In the genomic region with DNA sequence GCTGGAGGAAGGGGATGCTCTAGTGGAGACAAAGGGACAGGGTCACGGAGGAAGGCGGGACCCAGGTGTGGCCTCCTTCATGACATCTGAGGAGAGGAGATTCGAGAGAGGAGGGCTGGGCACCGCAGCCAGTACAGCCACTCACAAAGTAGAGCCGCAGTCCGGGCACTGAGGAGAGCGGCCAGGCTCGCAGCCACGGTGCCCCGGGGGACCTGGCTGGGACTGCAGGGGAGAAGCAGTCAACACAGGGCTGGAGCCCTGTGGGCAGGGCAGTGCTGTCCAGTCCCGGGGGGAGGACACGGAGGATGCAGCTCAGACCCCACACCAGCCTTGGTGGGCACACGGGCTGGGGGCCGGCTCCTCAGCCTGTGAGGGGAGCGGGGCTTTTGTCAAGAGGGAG, we compare ENCODE assay signal across 20 cellular contexts.
"Had no signal": no experiment of that assay in that cellular context is flagged by ENCODE, and none has a peak within 500 bp of the region (broad histone marks: within the 10 kb centered on the region; RNA-seq: fewer than 3 reads in every experiment).

No MANE protein-coding gene starts in this region.

- H3K9me3 Mint-ChIP-seq: dendritic cell treated with granulocyte-macrophage colony-stimulating factor and Interleukin-4, amounts not matched to agents 40 ng/mL and 50 ng/mL, for 4 days; effector memory CD8-positive, alpha-beta T cell; naive B cell; nephron progenitor cell had no signal

- H3K9me3 ChIP-seq: esophagus squamous epithelium, ovary, right atrium auricular region, sigmoid colon, stomach, thoracic aorta, transverse colon had no signal

- H3K36me3 ChIP-seq: ovary, right atrium auricular region, thoracic aorta, transverse colon had no signal

- H3K4me2 ChIP-seq: hepatocyte had no signal

- ATAC-seq: effector memory CD8-positive, alpha-beta T cell; left colon; left ventricle myocardium superior had no signal

- H3K36me3 Mint-ChIP-seq: naive B cell had no signal

- H3K27me3 Mint-ChIP-seq: effector memory CD8-positive, alpha-beta T cell had no signal

- H3K4me3 Mint-ChIP-seq: dendritic cell treated with granulocyte-macrophage colony-stimulating factor and Interleukin-4, amounts not matched to agents 40 ng/mL and 50 ng/mL, for 4 days; effector memory CD8-positive, alpha-beta T cell; nephron progenitor cell had no signal

- H2AFZ ChIP-seq: hepatocyte had no signal

- DNase-seq: effector memory CD8-positive, alpha-beta T cell; esophagus squamous epithelium; foreskin fibroblast; head of caudate nucleus; left colon; left ventricle myocardium superior; mesendoderm; naive B cell; nephron progenitor cell; ovary; stimulated activated naive CD4-positive, alpha-beta T cell; stomach; substantia nigra; transverse colon had no signal

- H3K4me3 ChIP-seq: esophagus squamous epithelium, hepatocyte, ovary, right atrium auricular region, sigmoid colon, skin epidermis, stomach, thoracic aorta, transverse colon had no signal

- H3K27ac ChIP-seq: hepatocyte, ovary, right atrium auricular region, sigmoid colon, skin epidermis, stomach, thoracic aorta, transverse colon had no signal

- H3K27me3 ChIP-seq: esophagus squamous epithelium, hepatocyte, ovary, right atrium auricular region, sigmoid colon, stomach, transverse colon had no signal

- H3K27ac Mint-ChIP-seq: dendritic cell treated with granulocyte-macrophage colony-stimulating factor and Interleukin-4, amounts not matched to agents 40 ng/mL and 50 ng/mL, for 4 days; effector memory CD8-positive, alpha-beta T cell; nephron progenitor cell had no signal
